ENCODE assay signal across 1 cellular context in the genomic region with DNA sequence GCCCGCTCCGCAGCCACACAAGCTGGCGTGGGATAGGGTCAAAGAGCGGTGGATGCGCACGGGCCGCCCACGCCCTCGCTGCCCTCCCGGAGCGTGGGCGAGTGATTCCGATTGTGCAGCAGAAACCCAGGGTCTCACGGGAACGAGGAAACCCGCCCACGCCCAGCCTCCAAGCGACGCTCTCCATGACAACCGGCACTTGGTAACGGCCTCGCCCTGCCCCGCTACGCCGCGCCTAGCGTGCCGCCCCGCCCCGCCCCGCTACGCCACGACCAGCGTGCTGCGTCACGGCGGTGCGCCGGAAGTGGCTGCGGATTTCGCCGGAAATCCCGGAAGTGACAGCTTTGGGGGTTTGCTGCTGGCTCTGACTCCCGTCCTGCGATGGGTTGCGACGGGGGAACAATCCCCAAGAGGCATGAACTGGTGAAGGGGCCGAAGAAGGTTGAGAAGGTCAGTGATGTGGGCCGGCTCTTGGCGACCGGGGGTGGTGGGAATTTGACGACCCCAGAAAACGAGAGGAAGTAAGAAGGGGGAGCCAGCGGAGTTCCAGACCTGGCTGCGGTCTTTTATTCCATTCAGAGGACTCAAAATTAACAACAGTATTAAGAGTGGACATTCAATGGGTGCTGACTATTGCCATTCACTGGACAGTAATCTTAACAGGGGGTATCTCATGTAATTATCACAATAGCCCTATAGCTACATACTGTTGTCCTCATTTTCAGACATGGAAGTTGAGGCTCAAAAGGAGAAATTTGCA.
A peak's percentile ranks its signal among the peaks of the same experiment; 100 is the strongest.
TF ChIP-seq lines count a peak whose summit lies in the region.

TSS of gene RTF2 (plus strand) at position 311 of the 760 bp plus-strand sequence. CDS start at position 382, 71 bp downstream.

TF ChIP-seq in HepG2, 621 proteins besides CTCF, POLR2A, EP300 and RAD21 (continued from another document and continues in another):
- TF ChIP-seq REST (IDR thresholded peaks at IDR 0.05; ENCODE audit: borderline replicate concordance in 1 of 2, low read depth in 1 of 2, low read length in 2 of 2): no peak
- no peak for TF ChIP-seq ZNF496 (CRISPR knock-in tag; IDR thresholded peaks at IDR 0.05; ENCODE audit: insufficient replicate concordance)
- no peak for TF ChIP-seq ZBTB42 (CRISPR knock-in tag; IDR thresholded peaks at IDR 0.05)
- TF ChIP-seq, protein P1, sequence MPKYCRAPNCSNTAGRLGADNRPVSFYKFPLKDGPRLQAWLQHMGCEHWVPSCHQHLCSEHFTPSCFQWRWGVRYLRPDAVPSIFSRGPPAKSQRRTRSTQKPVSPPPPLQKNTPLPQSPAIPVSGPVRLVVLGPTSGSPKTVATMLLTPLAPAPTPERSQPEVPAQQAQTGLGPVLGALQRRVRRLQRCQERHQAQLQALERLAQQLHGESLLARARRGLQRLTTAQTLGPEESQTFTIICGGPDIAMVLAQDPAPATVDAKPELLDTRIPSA (CRISPR knock-in tag; IDR thresholded peaks at IDR 0.05; ENCODE audit: borderline replicate concordance): peak; percentile 77; the same call in 1 of the 2 replicates
- TF ChIP-seq ZNF264 (CRISPR knock-in tag; IDR thresholded peaks at IDR 0.05): peak; percentile 91
- peak; percentile 78; the same call in 1 of the 2 replicates for TF ChIP-seq ZNF558 (CRISPR knock-in tag; IDR thresholded peaks at IDR 0.05; ENCODE audit: borderline replicate concordance)
- TF ChIP-seq ZFP37 (CRISPR knock-in tag; IDR thresholded peaks at IDR 0.05; ENCODE audit: borderline replicate concordance): no peak
- no peak for TF ChIP-seq ZNF468 (CRISPR knock-in tag; IDR thresholded peaks at IDR 0.05)
- no peak for TF ChIP-seq HHEX (CRISPR knock-in tag; IDR thresholded peaks at IDR 0.05)
- peak; percentile 85; the same call in 1 of the 2 replicates for TF ChIP-seq KDM4B (CRISPR knock-in tag; IDR thresholded peaks at IDR 0.05)
- peak; percentile 44; the same call in 1 of the 2 replicates for TF ChIP-seq ZNF337 (CRISPR knock-in tag; IDR thresholded peaks at IDR 0.05; ENCODE audit: borderline replicate concordance, low read depth)
- no peak; the same call in 1 of the 2 replicates for TF ChIP-seq FOXM1 (CRISPR knock-in tag; IDR thresholded peaks at IDR 0.05)
- TF ChIP-seq ZSCAN29 (CRISPR knock-in tag; conservative IDR thresholded peaks at IDR 0.05): peak; percentile 68; the same call in 1 of the 2 replicates
- TF ChIP-seq ZNF746 (CRISPR knock-in tag; IDR thresholded peaks at IDR 0.05): no peak; the same call in 1 of the 2 replicates
- TF ChIP-seq, protein P2, sequence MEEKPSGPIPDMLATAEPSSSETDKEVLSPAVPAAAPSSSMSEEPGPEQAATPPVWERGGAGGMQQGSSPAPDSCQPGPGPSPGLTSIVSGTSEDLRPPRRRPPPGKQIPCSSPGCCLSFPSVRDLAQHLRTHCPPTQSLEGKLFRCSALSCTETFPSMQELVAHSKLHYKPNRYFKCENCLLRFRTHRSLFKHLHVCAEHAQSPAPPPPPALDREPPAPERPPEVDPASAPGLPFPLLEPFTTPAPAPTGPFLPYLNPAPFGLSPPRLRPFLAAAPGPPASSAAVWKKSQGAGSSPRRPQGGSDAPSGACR (CRISPR knock-in tag; IDR thresholded peaks at IDR 0.05): peak; percentile 66; the same call in 1 of the 2 replicates
- peak; percentile 98 for TF ChIP-seq ZNF772 (CRISPR knock-in tag; IDR thresholded peaks at IDR 0.05)
- TF ChIP-seq NR2F6 (IDR thresholded peaks at IDR 0.05): peak; percentile 15; the same call in 1 of the 2 replicates
- TF ChIP-seq NR2F6 (CRISPR knock-in tag; IDR thresholded peaks at IDR 0.05): no peak
- peak; percentile 65; the same call in 1 of the 2 replicates for TF ChIP-seq ZNF335 (CRISPR knock-in tag; IDR thresholded peaks at IDR 0.05)
- TF ChIP-seq RFXANK (CRISPR knock-in tag; IDR thresholded peaks at IDR 0.05): peak; percentile 94
- TF ChIP-seq ZKSCAN8 (CRISPR knock-in tag; IDR thresholded peaks at IDR 0.05; ENCODE audit: borderline replicate concordance): no peak
- peak; percentile 99 for TF ChIP-seq HBP1 (CRISPR knock-in tag; IDR thresholded peaks at IDR 0.05; ENCODE audit: low read depth)
- TF ChIP-seq ELF4 (CRISPR knock-in tag; IDR thresholded peaks at IDR 0.05; ENCODE audit: borderline replicate concordance): peak; percentile 98
- peak; percentile 95 for TF ChIP-seq ZIK1 (CRISPR knock-in tag; IDR thresholded peaks at IDR 0.05; ENCODE audit: borderline replicate concordance, low read depth)
- TF ChIP-seq ZFAT (CRISPR knock-in tag; conservative IDR thresholded peaks at IDR 0.05): no peak
- no peak for TF ChIP-seq RBAK (CRISPR knock-in tag; IDR thresholded peaks at IDR 0.05)
- TF ChIP-seq NR3C1 (CRISPR knock-in tag; IDR thresholded peaks at IDR 0.05): 0 out of 2 replicates have a peak, but pooled peaks have one; percentile 18
- TF ChIP-seq SNAPC4 (CRISPR knock-in tag; IDR thresholded peaks at IDR 0.05): no peak
- no peak for TF ChIP-seq ZFP1 (CRISPR knock-in tag; IDR thresholded peaks at IDR 0.05)
- TF ChIP-seq ZNF646 (CRISPR knock-in tag; IDR thresholded peaks at IDR 0.05): peak; percentile 31; the same call in 1 of the 2 replicates
- TF ChIP-seq SP2 (CRISPR knock-in tag; IDR thresholded peaks at IDR 0.05): peak; percentile 82
- TF ChIP-seq ZNF510 (CRISPR knock-in tag; IDR thresholded peaks at IDR 0.05; ENCODE audit: low read depth): no peak; the same call in 1 of the 2 replicates
- TF ChIP-seq, protein P3, sequence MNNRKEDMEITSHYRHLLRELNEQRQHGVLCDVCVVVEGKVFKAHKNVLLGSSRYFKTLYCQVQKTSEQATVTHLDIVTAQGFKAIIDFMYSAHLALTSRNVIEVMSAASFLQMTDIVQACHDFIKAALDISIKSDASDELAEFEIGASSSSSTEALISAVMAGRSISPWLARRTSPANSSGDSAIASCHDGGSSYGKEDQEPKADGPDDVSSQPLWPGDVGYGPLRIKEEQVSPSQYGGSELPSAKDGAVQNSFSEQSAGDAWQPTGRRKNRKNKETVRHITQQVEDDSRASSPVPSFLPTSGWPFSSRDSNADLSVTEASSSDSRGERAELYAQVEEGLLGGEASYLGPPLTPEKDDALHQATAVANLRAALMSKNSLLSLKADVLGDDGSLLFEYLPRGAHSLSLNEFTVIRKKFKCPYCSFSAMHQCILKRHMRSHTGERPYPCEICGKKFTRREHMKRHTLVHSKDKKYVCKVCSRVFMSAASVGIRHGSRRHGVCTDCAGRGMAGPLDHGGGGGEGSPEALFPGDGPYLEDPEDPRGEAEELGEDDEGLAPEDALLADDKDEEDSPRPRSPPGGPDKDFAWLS (CRISPR knock-in tag; IDR thresholded peaks at IDR 0.05; ENCODE audit: borderline replicate concordance): no peak
- TF ChIP-seq PHF5A (CRISPR knock-in tag; IDR thresholded peaks at IDR 0.05; ENCODE audit: low read depth, unreplicated experiment): peak; percentile 84
- TF ChIP-seq HNRNPUL1 (IDR thresholded peaks at IDR 0.05; ENCODE audit: low read depth, low read length): 0 out of 2 replicates have a peak, but pooled peaks have one; percentile 61
- TF ChIP-seq NCOR1 (IDR thresholded peaks at IDR 0.05; ENCODE audit: borderline replicate concordance, low read length): no peak; the same call in 1 of the 2 replicates
- no peak; the same call in 1 of the 2 replicates for TF ChIP-seq MED13 (CRISPR knock-in tag; IDR thresholded peaks at IDR 0.05)
